ENCODE assay signal across 8 cellular contexts in the genomic region with DNA sequence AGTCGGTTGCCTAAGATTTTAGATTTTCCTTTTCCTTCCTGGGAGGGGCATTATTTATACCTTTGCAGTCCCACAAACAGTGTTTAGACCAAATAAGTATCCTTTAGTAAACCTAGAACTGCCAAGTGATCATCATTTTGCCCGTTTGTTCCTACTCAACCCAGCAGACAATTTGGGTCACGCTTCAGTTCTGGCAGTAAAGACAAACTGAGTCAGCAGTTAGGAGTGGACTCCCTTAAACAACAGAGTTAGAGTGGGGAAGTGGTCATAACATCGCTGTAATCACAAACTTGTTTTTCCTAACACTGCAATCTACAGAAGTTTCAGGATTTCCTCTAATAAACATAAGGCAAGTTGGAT. TPM values are rescaled to one million over a fixed set of nuclear protein-coding genes. Genes with fewer than 3 reads are reported as not detected.
DNase-seq lines count a peak whose midpoint lies in the region; ATAC-seq and TF ChIP-seq lines count a peak whose summit lies in the region.

No MANE protein-coding gene starts in this region.

- no peaks in the 10 kb centered on the region for H3K27me3 ChIP-seq in thyroid gland

- 3 to 5% methylated on average over 4 of the region's 4 CpGs for WGBS in lower leg skin, 2 donors
- 3 to 5% methylated on average over 4 of the region's 4 CpGs for WGBS in thyroid gland, 2 donors

- peaks cover 15 to 17% of the 10 kb centered on the region in 2 donors for H3K4me1 ChIP-seq in thyroid gland

- intact Hi-C loops in activated naive CD4-positive, alpha-beta T cell treated with anti-CD3 and anti-CD28 coated beads for 36 hours (cut with micrococcal nuclease), result loop anchor here (1.0 to 5.0 kb wide), 2 partner anchors 470 to 1322 kb away; a partner anchor contains a TSS
- intact Hi-C loops in lower leg skin (cut with DNase I; ENCODE audit: low total_unique reads) (no loop called here), thyroid gland (cut with DNase I) (no loop called here)

- no peaks in the 10 kb centered on the region for H3K9me3 ChIP-seq in thyroid gland

- peaks cover 36% of the 10 kb centered on the region for H3K27me3 Mint-ChIP-seq in activated naive CD4-positive, alpha-beta T cell treated with anti-CD3 and anti-CD28 coated beads for 36 hours (ENCODE audit: low read depth)
- H3K27me3 Mint-ChIP-seq in central memory CD8-positive, alpha-beta T cell, result peaks cover 16% of the 10 kb centered on the region

- H3K27ac ChIP-seq in thyroid gland, result peak overlapping the region; percentile 78 to 95 (median 94)

- H3K36me3 Mint-ChIP-seq in activated naive CD4-positive, alpha-beta T cell treated with anti-CD3 and anti-CD28 coated beads for 36 hours (ENCODE audit: low read depth), result no peaks in the 10 kb centered on the region
- H3K36me3 Mint-ChIP-seq in central memory CD8-positive, alpha-beta T cell (ENCODE audit: insufficient read depth), result no peaks in the 10 kb centered on the region

- H3K4me3 Mint-ChIP-seq in activated naive CD4-positive, alpha-beta T cell treated with anti-CD3 and anti-CD28 coated beads for 36 hours, result peak overlapping the region; percentile 85
- peak overlapping the region; percentile 77 for H3K4me3 Mint-ChIP-seq in central memory CD8-positive, alpha-beta T cell

- H3K27ac Mint-ChIP-seq in activated naive CD4-positive, alpha-beta T cell treated with anti-CD3 and anti-CD28 coated beads for 36 hours, result no peak overlapping the region
- no peak overlapping the region for H3K27ac Mint-ChIP-seq in central memory CD8-positive, alpha-beta T cell (ENCODE audit: low read depth)

- TF ChIP-seq POLR2A in lower leg skin (IDR thresholded peaks at IDR 0.05), result no peak
- TF ChIP-seq POLR2A in thyroid gland (IDR thresholded peaks at IDR 0.05), result peak in 1 of 2 donors; percentile 61

- H3K4me3 ChIP-seq in lower leg skin (ENCODE audit: low read depth, poor library complexity, severe bottlenecking) (peak overlapping the region; percentile 87), thyroid gland (replicated peaks in 1 of 3) (peak overlapping the region; percentile 37 to 98 (median 78))

- no peak for DNase-seq in activated naive CD4-positive, alpha-beta T cell treated with anti-CD3 and anti-CD28 coated beads for 36 hours
- no peak for DNase-seq in activated naive CD4-positive, alpha-beta T cell treated with Interleukin-2 at 50 U/mL for 16 hours
- no peak for DNase-seq in central memory CD8-positive, alpha-beta T cell (ENCODE audit: low spot score in 2 of 2)
- DNase-seq in lower leg skin (ENCODE audit: low spot score in 2 of 2) (peak in 1 of 2 donors; percentile 46), thyroid gland (no peak), HPDE6-E6E7 (ENCODE audit: extremely low spot score) (no peak), iPS-NIHi7 (ENCODE audit: extremely low spot score) (no peak)

- CTCF ChIA-PET in activated naive CD4-positive, alpha-beta T cell treated with anti-CD3 and anti-CD28 coated beads for 36 hours (lab: Charles Lee), result no interaction called here

- no peak for TF ChIP-seq CTCF in lower leg skin (IDR thresholded peaks at IDR 0.05)
- TF ChIP-seq CTCF in thyroid gland (IDR thresholded peaks at IDR 0.05), result no peak

- H3K36me3 ChIP-seq in thyroid gland, result no peaks in the 10 kb centered on the region

- peaks cover 14% of the 10 kb centered on the region for H3K4me1 Mint-ChIP-seq in activated naive CD4-positive, alpha-beta T cell treated with anti-CD3 and anti-CD28 coated beads for 36 hours (ENCODE audit: low read depth)
- H3K4me1 Mint-ChIP-seq in central memory CD8-positive, alpha-beta T cell, result peaks cover 11% of the 10 kb centered on the region

- H3K9me3 Mint-ChIP-seq in activated naive CD4-positive, alpha-beta T cell treated with anti-CD3 and anti-CD28 coated beads for 36 hours, result no peaks in the 10 kb centered on the region
- no peaks in the 10 kb centered on the region for H3K9me3 Mint-ChIP-seq in central memory CD8-positive, alpha-beta T cell

- no peak for ATAC-seq in central memory CD8-positive, alpha-beta T cell (replicated peaks; ENCODE audit: extremely low read depth, poor library complexity, severe bottlenecking)
- ATAC-seq in HG03520 (IDR thresholded peaks at IDR 0.05; ENCODE audit: unreplicated experiment), result no peak

RNA-seq across cellular contexts. Expression of a gene that starts 0.8 kb away (rescaled TPM):
- total RNA-seq in activated naive CD4-positive, alpha-beta T cell treated with anti-CD3 and anti-CD28 coated beads for 36 hours, result 1 to 10 TPM; 1.0 to 1.2 TPM
- 10 to 100 TPM; 73.2 to 98.4 (median 90.2) TPM for total RNA-seq in lower leg skin
- 100 to 1,000 TPM; 103 to 141 (median 121) TPM for total RNA-seq in thyroid gland

Comparison
In these comparisons a context has a peak if more than half of its experiments do, and no peak if none do; other contexts are left out.
1. RNA of a gene that starts 0.8 kb away (total RNA-seq): 103 to 141 TPM in thyroid gland and 73.2 to 98.4 TPM in lower leg skin; 1.0 to 1.2 TPM in activated naive CD4-positive, alpha-beta T cell treated with anti-CD3 and anti-CD28 coated beads for 36 hours; every median in the first group is over 10 times any median in the second.